ENCODE assay signal across 8 cellular contexts in genomic region chr3:45145681-45146614, GRCh38. TPM values are rescaled to one million over a fixed set of nuclear protein-coding genes. Genes with fewer than 3 reads are reported as not detected.
DNase-seq lines count a peak whose midpoint lies in the region; ATAC-seq and TF ChIP-seq lines count a peak whose summit lies in the region.

Gene CDCP1 (minus strand): TSS chr3:45146378. CDS start chr3:45146287, 91 bp downstream.

- peaks cover 4% of the 10 kb centered on the region for H3K36me3 Mint-ChIP-seq in endothelial cell (ENCODE audit: low read depth, unreplicated experiment)
- H3K36me3 Mint-ChIP-seq in naive thymus-derived CD4-positive, alpha-beta T cell: peaks cover 4 to 8% (median 5%) of the 10 kb centered on the region in 5 donors

- no peak within 1 kb of the TSS for H3K27ac ChIP-seq in naive thymus-derived CD4-positive, alpha-beta T cell (ENCODE audit: low read depth, low read length)

- peaks cover 48% of the 10 kb centered on the region for H3K27me3 ChIP-seq in NT2/D1 (ENCODE audit: insufficient read depth, insufficient read length)
- H3K27me3 ChIP-seq in naive thymus-derived CD4-positive, alpha-beta T cell (ENCODE audit: control insufficient read depth in 2 of 2, insufficient read depth in 2 of 2, low read length in 2 of 2): peaks cover 0 to 10% of the 10 kb centered on the region in 2 donors

- no peaks in the 10 kb centered on the region for H3K4me1 ChIP-seq in NT2/D1 (ENCODE audit: insufficient read depth, insufficient read length)
- H3K4me1 ChIP-seq in naive thymus-derived CD4-positive, alpha-beta T cell (ENCODE audit: control insufficient read depth in 2 of 2, insufficient read depth in 2 of 2, low read length in 2 of 2): peaks cover 4 to 13% of the 10 kb centered on the region in 2 donors

- H3K9me3 Mint-ChIP-seq in endothelial cell (ENCODE audit: unreplicated experiment): no peaks in the 10 kb centered on the region
- peaks cover 0 to 13% (median 10%) of the 10 kb centered on the region in 11 donors for H3K9me3 Mint-ChIP-seq in naive thymus-derived CD4-positive, alpha-beta T cell

- peaks cover 7% of the 10 kb centered on the region for H3K27me3 Mint-ChIP-seq in endothelial cell (ENCODE audit: unreplicated experiment)
- H3K27me3 Mint-ChIP-seq in naive thymus-derived CD4-positive, alpha-beta T cell: peaks cover 39 to 80% (median 43%) of the 10 kb centered on the region in 5 donors

- peaks cover 3% of the 10 kb centered on the region; the same call in 1 of the 2 replicates for H3K9me3 ChIP-seq in NT2/D1 (ENCODE audit: insufficient read depth, low read length)
- H3K9me3 ChIP-seq in naive thymus-derived CD4-positive, alpha-beta T cell (ENCODE audit: control insufficient read depth in 2 of 3, low read length in 3 of 3): peaks cover 0 to 3% (median 0%) of the 10 kb centered on the region in 3 experiments

- H3K4me3 Mint-ChIP-seq in endothelial cell (ENCODE audit: unreplicated experiment): peak within 1 kb of the TSS; percentile 91
- peak within 1 kb of the TSS; percentile 72 to 94 (median 88) for H3K4me3 Mint-ChIP-seq in naive thymus-derived CD4-positive, alpha-beta T cell

- H3K4me3 ChIP-seq in NT2/D1 (ENCODE audit: insufficient read length, low read depth): peak within 1 kb of the TSS; percentile 71
- peak within 1 kb of the TSS; percentile 44 for H3K4me3 ChIP-seq in naive thymus-derived CD4-positive, alpha-beta T cell (ENCODE audit: low read length)

- H3K9ac ChIP-seq in NT2/D1 (ENCODE audit: insufficient read length, low read depth): peak within 1 kb of the TSS; percentile 79

- H3K4me1 Mint-ChIP-seq in endothelial cell (ENCODE audit: unreplicated experiment): peaks cover 6% of the 10 kb centered on the region
- peaks cover 11 to 22% (median 17%) of the 10 kb centered on the region in 7 donors for H3K4me1 Mint-ChIP-seq in naive thymus-derived CD4-positive, alpha-beta T cell

- POLR2A ChIA-PET in naive thymus-derived CD4-positive, alpha-beta T cell (lab: Charles Lee): interaction anchor here (0.7 to 1.6 kb wide), 3 partner anchors 19 to 36 kb away, joined by 3 to 5 read pairs (median 3); no protein-coding TSS in a partner anchor

- H3K27ac Mint-ChIP-seq in endothelial cell (ENCODE audit: unreplicated experiment): no peak within 1 kb of the TSS
- H3K27ac Mint-ChIP-seq in naive thymus-derived CD4-positive, alpha-beta T cell: peak within 1 kb of the TSS in 5 of 9 donors; percentile 27 to 77 (median 40)

- CTCF ChIA-PET in naive thymus-derived CD4-positive, alpha-beta T cell (lab: Charles Lee): interaction anchor here (0.7 to 0.8 kb wide), 2 partner anchors 63 to 66 kb away, joined by 3 read pairs; no protein-coding TSS in a partner anchor

- intact Hi-C loops in naive thymus-derived CD4-positive, alpha-beta T cell (cut with micrococcal nuclease): loop anchor here (2.0 to 5.0 kb wide), 3 partner anchors 21 to 39 kb away; no protein-coding TSS in a partner anchor

- DNase-seq in DMS79 treated with DMSO at 0.1 percent for 48 hours (lab: John Stamatoyannopoulos, UW) (peak; percentile 20), DMS79 (lab: John Stamatoyannopoulos, UW) (no peak), NT2/D1 (ENCODE audit: low read depth, low spot score) (no peak), endothelial cell (ENCODE audit: low spot score) (no peak), globus pallidus (ENCODE audit: low spot score) (no peak), activated gamma-delta T cell (lab: John Stamatoyannopoulos, UW) (no peak)
- peak in 2 of 9 donors; percentile 7 to 26 for DNase-seq in naive thymus-derived CD4-positive, alpha-beta T cell

- no peaks in the 10 kb centered on the region for H3K36me3 ChIP-seq in NT2/D1 (ENCODE audit: insufficient read depth, insufficient read length, low read length)
- no peaks in the 10 kb centered on the region for H3K36me3 ChIP-seq in naive thymus-derived CD4-positive, alpha-beta T cell (ENCODE audit: control insufficient read depth in 2 of 3, insufficient read depth in 3 of 3, low read length in 3 of 3)

- TF ChIP-seq CTCF in endothelial cell (IDR thresholded peaks at IDR 0.05; ENCODE audit: unreplicated experiment): no peak

- no peak for ATAC-seq in naive thymus-derived CD4-positive, alpha-beta T cell
- ATAC-seq in HG03280 (IDR thresholded peaks at IDR 0.05; ENCODE audit: unreplicated experiment): no peak

RNA-seq across cellular contexts. Expression of gene CDCP1, which starts in this region (rescaled TPM):
- 0.26 TPM for total RNA-seq in endothelial cell (ENCODE audit: unreplicated experiment)
- total RNA-seq in naive thymus-derived CD4-positive, alpha-beta T cell: 1 to 10 TPM in 2 of 5 experiments, under 1 TPM in 3; 0.05 to 7.2 (median 0.81) TPM
- polyA plus RNA-seq in naive thymus-derived CD4-positive, alpha-beta T cell: 1 to 10 TPM in 1 of 2 donors, under 1 TPM in 1; 0.21 to 1.0 TPM
